Comparison of ENCODE assay signal across 12 cellular contexts in genomic region chr6:142854589-142855488, GRCh38.
DNase-seq lines count a peak whose midpoint lies in the region; ATAC-seq, FAIRE-seq and TF ChIP-seq lines count a peak whose summit lies in the region.
"Had no signal": no experiment of that assay in that cellular context is flagged by ENCODE, and none has a peak within 500 bp of the region (broad histone marks: within the 10 kb centered on the region; RNA-seq: fewer than 3 reads in every experiment).

No MANE protein-coding gene starts in this region.

- H3K18ac ChIP-seq in H9 (ENCODE audit: insufficient read length, low read depth, low read length): no peak overlapping the region

- H2BK12ac ChIP-seq in H9 (ENCODE audit: insufficient read length, low read depth, low read length): no peak overlapping the region

- H4K5ac ChIP-seq in H9 (ENCODE audit: insufficient read length, low read depth, low read length): no peak overlapping the region

- no peaks in the 10 kb centered on the region for H3K27me3 Mint-ChIP-seq in CD4-positive, alpha-beta memory T cell
- H3K27me3 Mint-ChIP-seq in H9 (ENCODE audit: low read depth) (no peaks in the 10 kb centered on the region), naive B cell (no peaks in the 10 kb centered on the region), HFFc6 (ENCODE audit: insufficient read depth) (no peaks in the 10 kb centered on the region)
- no peaks in the 10 kb centered on the region for H3K27me3 Mint-ChIP-seq in activated CD4-positive, alpha-beta memory T cell treated with anti-CD3 and anti-CD28 coated beads, Interleukin-2, amount 10 ng/mL, durations not matched to agents 7 days and 5 days

- intact Hi-C loops in CD4-positive, alpha-beta memory T cell (cut with micrococcal nuclease): loop anchor here (5.0 kb wide), 2 partner anchors 33 to 72 kb away; no protein-coding TSS in a partner anchor

- no peak for ATAC-seq in naive B cell (ENCODE audit: low read depth in 2 of 2)
- ATAC-seq: Panc1 had no signal

- H3K56ac ChIP-seq in H9 (ENCODE audit: insufficient read length, low read depth, low read length): no peak overlapping the region

- no CpG with 5 or more reads among the region's 12 CpGs for WGBS in H9 (ENCODE audit: extremely low coverage, insufficient read length, low lambda C conversion rate)

- H2BK20ac ChIP-seq in H9 (ENCODE audit: low read depth, low read length, poor library complexity, severe bottlenecking): no peak overlapping the region

- FAIRE-seq in frontal cortex (lab: Jason Lieb, UNC): no peak

- H2AK5ac ChIP-seq in H9 (ENCODE audit: insufficient read length, low read length): no peak overlapping the region

- H3K9me3 Mint-ChIP-seq in CD4-positive, alpha-beta memory T cell: no peaks in the 10 kb centered on the region
- peaks cover 0 to 1% of the 10 kb centered on the region in 2 experiments; a peak in 2 of 5 replicates for H3K9me3 Mint-ChIP-seq in H9
- no peaks in the 10 kb centered on the region for H3K9me3 Mint-ChIP-seq in activated CD4-positive, alpha-beta memory T cell treated with anti-CD3 and anti-CD28 coated beads, Interleukin-2, amount 10 ng/mL, durations not matched to agents 7 days and 5 days
- peaks cover 0 to 5% (median 0%) of the 10 kb centered on the region in 7 donors for H3K9me3 Mint-ChIP-seq in naive B cell
- H3K9me3 Mint-ChIP-seq in HFFc6: no peaks in the 10 kb centered on the region

- no peaks in the 10 kb centered on the region for H3K79me2 ChIP-seq in H9 (ENCODE audit: insufficient read depth, low read length)

- H4K20me1 ChIP-seq in H9 (ENCODE audit: control insufficient read depth, insufficient read depth, insufficient read length): no peaks in the 10 kb centered on the region

- no peak overlapping the region for H3K9ac ChIP-seq in H9 (ENCODE audit: extremely low read depth, insufficient read length, low read length)

- H3K79me1 ChIP-seq in H9 (ENCODE audit: insufficient read depth, low read depth, low read length, poor library complexity, severe bottlenecking): no peaks in the 10 kb centered on the region

- H3T11ph ChIP-seq in H9 (ENCODE audit: low read length): no peak overlapping the region

- H2BK120ac ChIP-seq in H9 (ENCODE audit: low read depth, low read length, poor library complexity, severe bottlenecking): no peak overlapping the region

- peak overlapping the region; percentile 56; the same call in 1 of the 2 replicates for H3K14ac ChIP-seq in H9 (ENCODE audit: insufficient read depth, low read length)

- no peak overlapping the region for H3K23ac ChIP-seq in H9 (ENCODE audit: insufficient read length, low read depth, low read length)

- peak overlapping the region; percentile 81 for H3K27ac ChIP-seq in CD4-positive, alpha-beta memory T cell (ENCODE audit: low read depth, low read length)
- H3K27ac ChIP-seq in H9 (ENCODE audit: insufficient read length, low read depth, low read length): no peak overlapping the region

- H3K4me3 Mint-ChIP-seq in CD4-positive, alpha-beta memory T cell: peak overlapping the region; percentile 81 to 94 (median 86)
- no peak overlapping the region for H3K4me3 Mint-ChIP-seq in H9
- peak overlapping the region; percentile 69 for H3K4me3 Mint-ChIP-seq in activated CD4-positive, alpha-beta memory T cell treated with anti-CD3 and anti-CD28 coated beads, Interleukin-2, amount 10 ng/mL, durations not matched to agents 7 days and 5 days
- H3K4me3 Mint-ChIP-seq in naive B cell: peak overlapping the region; percentile 1 to 94 (median 84)
- H3K4me3 Mint-ChIP-seq in HFFc6: no peak overlapping the region

- no peak overlapping the region for H4K91ac ChIP-seq in H9 (ENCODE audit: insufficient read length, low read depth, low read length)

- no peaks in the 10 kb centered on the region for H3K27me3 ChIP-seq in CD4-positive, alpha-beta memory T cell (ENCODE audit: insufficient read depth, low read length)
- no peaks in the 10 kb centered on the region for H3K27me3 ChIP-seq in H9 (ENCODE audit: insufficient read depth, low read length)

- H3K4me2 ChIP-seq in H9 (ENCODE audit: insufficient read depth, insufficient read length, low read length): no peak overlapping the region

- H3K36me3 ChIP-seq in CD4-positive, alpha-beta memory T cell (ENCODE audit: insufficient read depth, low read length): no peaks in the 10 kb centered on the region

- CTCF ChIA-PET in CD4-positive, alpha-beta memory T cell (lab: Charles Lee; ENCODE audit: partially characterized antibody): interaction anchor here (0.7 to 2.6 kb wide), 10 partner anchors 9 to 45 kb away, joined by 3 to 11 read pairs (median 4); no protein-coding TSS in a partner anchor
- CTCF ChIA-PET in activated CD4-positive, alpha-beta memory T cell treated with anti-CD3 and anti-CD28 coated beads, Interleukin-2, amount 10 ng/mL, durations not matched to agents 7 days and 5 days (lab: Charles Lee): interaction anchor here (1.1 to 6.2 kb wide), 3 partner anchors 11 to 47 kb away, joined by 3 to 32 read pairs (median 5); no protein-coding TSS in a partner anchor

- H3K36me3 Mint-ChIP-seq in CD4-positive, alpha-beta memory T cell: peaks cover 0 to 9% of the 10 kb centered on the region in 2 donors
- H3K36me3 Mint-ChIP-seq in H9 (ENCODE audit: insufficient read depth in 1 of 3, low read depth in 3 of 3): peaks cover 0 to 3% (median 1%) of the 10 kb centered on the region in 3 experiments; a peak in 2 of 7 replicates
- H3K36me3 Mint-ChIP-seq in activated CD4-positive, alpha-beta memory T cell treated with anti-CD3 and anti-CD28 coated beads, Interleukin-2, amount 10 ng/mL, durations not matched to agents 7 days and 5 days (ENCODE audit: low read depth): peaks cover 21% of the 10 kb centered on the region
- H3K36me3 Mint-ChIP-seq in naive B cell: peaks cover 0 to 3% of the 10 kb centered on the region in 2 donors
- 0 out of 2 replicates have a peak, but pooled peaks cover 4% of the 10 kb centered on the region for H3K36me3 Mint-ChIP-seq in HFFc6 (ENCODE audit: low read depth)

- H2BK5ac ChIP-seq in H9 (ENCODE audit: insufficient read length, low read length): no peak overlapping the region

- TF ChIP-seq CTCF in H9 (conservative IDR thresholded peaks at IDR 0.05) (no peak), HFFc6 (IDR thresholded peaks at IDR 0.05) (no peak), GM10266 (IDR thresholded peaks at IDR 0.05; ENCODE audit: control insufficient read depth, insufficient read depth, low read depth, missing control alignments) (no peak)

- H3K23me2 ChIP-seq in H9 (ENCODE audit: insufficient read length, low read depth, low read length, poor library complexity, severe bottlenecking): no peaks in the 10 kb centered on the region

- H4K8ac ChIP-seq in H9 (replicated peaks; ENCODE audit: insufficient read length, low read depth, low read length): no peak overlapping the region

- DNase-seq in CD4-positive, alpha-beta memory T cell: no peak
- DNase-seq in H9: no peak
- DNase-seq in activated CD4-positive, alpha-beta memory T cell treated with anti-CD3 and anti-CD28 coated beads, Interleukin-2, amount 10 ng/mL, durations not matched to agents 7 days and 5 days: no peak
- no peak for DNase-seq in naive B cell
- no peak for DNase-seq in HFFc6
- no peak for DNase-seq in frontal cortex (ENCODE audit: low spot score in 2 of 2)
- no peak for DNase-seq in NCI-H226
- no peak for DNase-seq in GM10266 (ENCODE audit: extremely low spot score)
- DNase-seq: GF-D8; NCI-H2227 treated with DMSO at 0.1 percent for 48 hours; stimulated activated CD4-positive, alpha-beta T cell treated with anti-CD3 and anti-CD28 coated beads, Interleukin-2, amount 100 ng/mL, for 48 hours had no signal

- no peak overlapping the region for H2AFZ ChIP-seq in H9 (ENCODE audit: low read length)

- POLR2A ChIA-PET in CD4-positive, alpha-beta memory T cell (lab: Charles Lee; ENCODE audit: partially characterized antibody): interaction anchor here (1.2 to 11.2 kb wide), 13 partner anchors 12 to 596 kb away, joined by 3 to 409 read pairs (median 20); partner anchors contain the start of genes ADAT2, HIVEP2 and PEX3
- POLR2A ChIA-PET in activated CD4-positive, alpha-beta memory T cell treated with anti-CD3 and anti-CD28 coated beads, Interleukin-2, amount 10 ng/mL, durations not matched to agents 7 days and 5 days (lab: Charles Lee): interaction anchor here (0.7 to 9.3 kb wide), 16 partner anchors 10 to 91 kb away, joined by 3 to 202 read pairs (median 8); partner anchors contain the start of gene HIVEP2

- peak overlapping the region; percentile 91 to 98 (median 95) for H3K27ac Mint-ChIP-seq in CD4-positive, alpha-beta memory T cell
- H3K27ac Mint-ChIP-seq in H9: peak overlapping the region in 1 of 3 experiments; percentile 73; a peak in 2 of 7 replicates
- peak overlapping the region; percentile 98 for H3K27ac Mint-ChIP-seq in activated CD4-positive, alpha-beta memory T cell treated with anti-CD3 and anti-CD28 coated beads, Interleukin-2, amount 10 ng/mL, durations not matched to agents 7 days and 5 days
- H3K27ac Mint-ChIP-seq in naive B cell: peak overlapping the region; percentile 94 to 98 (median 96)
- no peak overlapping the region for H3K27ac Mint-ChIP-seq in HFFc6

- peaks cover 99% of the 10 kb centered on the region for H3K4me1 ChIP-seq in CD4-positive, alpha-beta memory T cell (ENCODE audit: insufficient read depth, low read length)
- peaks cover 8% of the 10 kb centered on the region for H3K4me1 ChIP-seq in H9 (ENCODE audit: insufficient read depth, low read length)

- H3K4me3 ChIP-seq in CD4-positive, alpha-beta memory T cell (ENCODE audit: low read length in 2 of 2): peak overlapping the region in 1 of 2 donors; percentile 22

- H3K4me1 Mint-ChIP-seq in CD4-positive, alpha-beta memory T cell: peaks cover 78 to 97% (median 91%) of the 10 kb centered on the region in 4 donors
- peaks cover 45% of the 10 kb centered on the region in 2 experiments for H3K4me1 Mint-ChIP-seq in H9
- peaks cover 91% of the 10 kb centered on the region for H3K4me1 Mint-ChIP-seq in activated CD4-positive, alpha-beta memory T cell treated with anti-CD3 and anti-CD28 coated beads, Interleukin-2, amount 10 ng/mL, durations not matched to agents 7 days and 5 days
- H3K4me1 Mint-ChIP-seq in naive B cell: peaks cover 61 to 88% (median 82%) of the 10 kb centered on the region in 3 donors
- H3K4me1 Mint-ChIP-seq in HFFc6 (ENCODE audit: low read depth): peaks cover 69% of the 10 kb centered on the region

- no peaks in the 10 kb centered on the region for H3K9me3 ChIP-seq in CD4-positive, alpha-beta memory T cell (ENCODE audit: control insufficient read depth in 1 of 2, low read length in 2 of 2)
- no peaks in the 10 kb centered on the region for H3K9me3 ChIP-seq in H9 (ENCODE audit: control insufficient read depth, low read depth, low read length)

- no peak overlapping the region for H2BK15ac ChIP-seq in H9 (ENCODE audit: low read depth, low read length)

- no peak overlapping the region for H3K4ac ChIP-seq in H9 (ENCODE audit: low read depth, low read length)

Comparison
In these comparisons a context has a peak if more than half of its experiments do, and no peak if none do; other contexts are left out.
1. H3K4me3 Mint-ChIP-seq: peak in CD4-positive, alpha-beta memory T cell (8 of 8), activated CD4-positive, alpha-beta memory T cell treated with anti-CD3 and anti-CD28 coated beads, Interleukin-2, amount 10 ng/mL, durations not matched to agents 7 days and 5 days (single experiment) and naive B cell (8 of 8); none in H9 (0 of 2) and HFFc6 (single experiment).